8 cellular contexts compared by ENCODE assay signal in the genomic region with DNA sequence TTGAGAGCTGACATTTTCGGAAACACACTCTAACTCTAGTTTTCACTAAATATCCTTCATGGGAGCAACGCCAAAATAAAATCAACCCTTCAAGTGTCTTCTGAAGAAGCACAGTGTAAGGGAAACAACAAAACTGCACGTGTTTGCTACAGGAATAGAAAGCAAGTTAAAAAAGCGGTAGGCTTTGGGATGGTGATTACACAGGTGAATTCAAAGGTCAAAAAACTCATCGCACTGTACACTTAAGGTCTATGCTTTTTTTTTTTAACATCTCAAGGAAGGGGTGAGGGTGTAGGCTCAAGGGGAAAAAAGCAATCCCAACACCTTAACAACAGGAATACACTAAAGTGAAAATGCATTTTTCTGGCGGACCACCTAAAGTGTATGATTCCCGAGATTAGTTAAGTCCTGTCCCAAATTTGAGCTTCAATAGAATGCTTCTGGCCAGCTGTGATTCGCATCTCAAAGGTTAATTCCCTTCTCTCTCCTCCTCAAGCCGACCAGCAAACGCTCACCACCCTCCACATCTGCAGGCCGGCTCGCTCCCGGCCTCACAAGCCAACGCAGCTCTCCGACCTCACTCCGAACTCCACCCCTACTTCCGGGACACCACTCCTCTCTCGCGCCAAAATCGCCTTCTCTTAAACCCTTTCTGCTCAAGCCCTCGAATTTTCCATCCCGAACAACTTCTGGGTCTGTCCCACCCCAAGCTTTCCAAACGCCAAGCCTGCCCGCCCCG. TPM values are rescaled to one million over a fixed set of nuclear protein-coding genes. Genes with fewer than 3 reads are reported as not detected.
DNase-seq lines count a peak whose midpoint lies in the region; ATAC-seq, FAIRE-seq and TF ChIP-seq lines count a peak whose summit lies in the region.

No MANE protein-coding gene starts in this region.

- H2AFZ ChIP-seq in IMR-90 (replicated peaks; ENCODE audit: low read length, poor library complexity) = peak overlapping the region; percentile 52
- H2AFZ ChIP-seq in keratinocyte (ENCODE audit: control insufficient read depth, low read length) = no peak overlapping the region

- peak overlapping the region; percentile 39 for H3K23ac ChIP-seq in IMR-90 (ENCODE audit: low read depth, low read length)

- peak overlapping the region; percentile 79 for H2BK5ac ChIP-seq in IMR-90 (ENCODE audit: low read depth, low read length, poor library complexity, severe bottlenecking)

- FAIRE-seq in keratinocyte (lab: Jason Lieb, UNC) = no peak

- H3K27me3 ChIP-seq in IMR-90 (ENCODE audit: control insufficient read depth, insufficient read depth, low read length) = no peaks in the 10 kb centered on the region
- no peaks in the 10 kb centered on the region for H3K27me3 ChIP-seq in keratinocyte (ENCODE audit: control insufficient read depth, extremely low read depth, insufficient read depth, low read length)

- H4K5ac ChIP-seq in IMR-90 (ENCODE audit: low read depth, low read length) = no peak overlapping the region

- H3K27ac ChIP-seq in IMR-90 (ENCODE audit: insufficient read depth, low read length) (peak overlapping the region; percentile 99), SK-N-MC (no peak overlapping the region), keratinocyte (ENCODE audit: control insufficient read depth, insufficient read depth, low read length) (peak overlapping the region; percentile 89)

- no peak overlapping the region for H4K91ac ChIP-seq in IMR-90 (ENCODE audit: insufficient read depth, low read depth, low read length)

- peaks cover 60% of the 10 kb centered on the region for H4K20me1 ChIP-seq in IMR-90 (ENCODE audit: insufficient read depth, low read length)
- peaks cover 36% of the 10 kb centered on the region for H4K20me1 ChIP-seq in keratinocyte (ENCODE audit: control insufficient read depth, extremely low read depth, insufficient read depth, low read length)

- ATAC-seq in GM21723 (IDR thresholded peaks at IDR 0.05; ENCODE audit: unreplicated experiment) (peak; percentile 44), IMR-90 (ENCODE audit: low read depth) (peak; percentile 50)

- H3K14ac ChIP-seq in IMR-90 (replicated peaks; ENCODE audit: low read depth, low read length) = peak overlapping the region; percentile 39

- H4K8ac ChIP-seq in IMR-90 (ENCODE audit: low read depth in 2 of 2, low read length in 2 of 2) = no peak overlapping the region

- H3K9me1 ChIP-seq in IMR-90 (ENCODE audit: insufficient read depth, low read length) = peaks cover 16% of the 10 kb centered on the region
- H3K9me1 ChIP-seq in keratinocyte (ENCODE audit: control insufficient read depth, extremely low read depth, insufficient read depth, low read length) = peaks cover 4% of the 10 kb centered on the region

- no peak overlapping the region for H2BK20ac ChIP-seq in IMR-90 (ENCODE audit: low read depth, low read length)

- CTCF ChIA-PET in IMR-90 (lab: Yijun Ruan, JAX) = no interaction called here

- H3K4me3 ChIP-seq in IMR-90 (ENCODE audit: insufficient read depth, low read depth, low read length) (peak overlapping the region; percentile 85), SK-N-MC (peak overlapping the region; percentile 98), keratinocyte (ENCODE audit: control insufficient read depth in 2 of 3, extremely low read depth in 1 of 3, insufficient read depth in 2 of 3, low read depth in 1 of 3, low read length in 3 of 3) (peak overlapping the region; percentile 79 to 97 (median 80))

- H2AK5ac ChIP-seq in IMR-90 (ENCODE audit: low read depth, low read length) = no peak overlapping the region

- TF ChIP-seq CTCF in IMR-90 (conservative IDR thresholded peaks at IDR 0.05; ENCODE audit: low read depth, low read length) (no peak), keratinocyte (optimal IDR thresholded peaks at IDR 0.05 in 1 of 3, IDR thresholded peaks at IDR 0.05 in 1 of 3, conservative IDR thresholded peaks at IDR 0.05 in 1 of 3; ENCODE audit: extremely low read depth in 1 of 3, insufficient read depth in 2 of 3, low read length in 3 of 3) (no peak)

- H3K4me2 ChIP-seq in IMR-90 (ENCODE audit: low read depth, low read length) = peak overlapping the region; percentile 95
- H3K4me2 ChIP-seq in keratinocyte (ENCODE audit: control insufficient read depth, extremely low read depth, insufficient read depth, low read depth, low read length) = peak overlapping the region; percentile 84

- no peak for TF ChIP-seq RAD21 in IMR-90 (IDR thresholded peaks at IDR 0.05; ENCODE audit: low read length)

- H2BK15ac ChIP-seq in IMR-90 (ENCODE audit: low read depth, low read length) = no peak overlapping the region

- intact Hi-C loops in IMR-90 (cut with micrococcal nuclease) = loop anchor here (5.0 kb wide), 2 partner anchors 350 to 555 kb away; no protein-coding TSS in a partner anchor

- in situ Hi-C loops in IMR-90 (cut with MboI; ENCODE audit: low sequenced_read_pairs) = no loop called here

- peak overlapping the region; percentile 53; the same call in 1 of the 2 replicates for H3K56ac ChIP-seq in IMR-90 (ENCODE audit: extremely low read depth, insufficient read depth, low read length)

- POLR2A ChIA-PET in IMR-90 (lab: Charles Lee; ENCODE audit: unreplicated experiment) = interaction anchor here (0.6 kb wide), 3 partner anchors 16 to 585 kb away, joined by 3 to 4 read pairs (median 4); no protein-coding TSS in a partner anchor

- H3K9ac ChIP-seq in IMR-90 (ENCODE audit: low read depth, low read length) = peak overlapping the region; percentile 97
- H3K9ac ChIP-seq in SK-N-MC (ENCODE audit: insufficient read length) = peak overlapping the region; percentile 99
- H3K9ac ChIP-seq in keratinocyte (ENCODE audit: control insufficient read depth, extremely low read depth, insufficient read depth, low read length) = peak overlapping the region; percentile 92

- dilution Hi-C loops in IMR-90 (cut with HindIII; ENCODE audit: low sequenced_read_pairs, unreplicated experiment) = no loop called here
- dilution Hi-C loops in keratinocyte (cut with MboI; ENCODE audit: extremely low pct_ligation_motif_present, low sequenced_read_pairs) = no loop called here

- BruUV-seq in IMR-90 (replicated peaks; lab: Mats Ljungman, UMichigan) = no TSS peak

- TF ChIP-seq POLR2A in IMR-90 (IDR thresholded peaks at IDR 0.05; ENCODE audit: low read depth, low read length) = no peak; the same call in 1 of the 2 replicates

- H3K9me3 ChIP-seq in IMR-90 (ENCODE audit: control insufficient read depth, insufficient read depth, low read length) (no peaks in the 10 kb centered on the region), SK-N-MC (ENCODE audit: low read depth, low read length) (no peaks in the 10 kb centered on the region), keratinocyte (ENCODE audit: control insufficient read depth, low read depth, low read length) (no peaks in the 10 kb centered on the region)

- DNase-seq in NCI-H82 (lab: John Stamatoyannopoulos, UW) (peak; percentile 75), NCI-H82 treated with DMSO at 0.1 percent for 48 hours (lab: John Stamatoyannopoulos, UW; ENCODE audit: unreplicated experiment) (no peak), IMR-90 (peak; percentile 62), SK-N-MC (ENCODE audit: low read depth, low spot score) (no peak), cerebellar cortex (ENCODE audit: low spot score) (peak; percentile 29), keratinocyte (ENCODE audit: low read depth, low spot score) (no peak)
- DNase-seq in stimulated activated CD4-positive, alpha-beta T cell treated with anti-CD3 and anti-CD28 coated beads, Interleukin-15, amount 100 ng/mL, for 48 hours (ENCODE audit: low read depth in 2 of 2) = peak; percentile 24 to 34

- H3K18ac ChIP-seq in IMR-90 (ENCODE audit: low read depth, low read length) = no peak overlapping the region

- no peak overlapping the region for H3K4ac ChIP-seq in IMR-90 (ENCODE audit: low read depth, low read length)

- WGBS in IMR-90 (ENCODE audit: extremely low coverage in 2 of 2, insufficient read length in 1 of 2), 2 experiments = 1% methylated on average over 16 of the region's 25 CpGs; no CpG with 5 or more reads in 1 of the 2 experiments

- H3K79me1 ChIP-seq in IMR-90 (ENCODE audit: low read depth in 1 of 2, low read length in 2 of 2) = peaks cover 5 to 25% of the 10 kb centered on the region in 2 experiments; a peak in 3 of 4 replicates

- no peak overlapping the region for H2AK9ac ChIP-seq in IMR-90 (replicated peaks; ENCODE audit: low read depth, low read length, poor library complexity)

- no peak overlapping the region for H2BK120ac ChIP-seq in IMR-90 (ENCODE audit: low read depth, low read length)

- H3K4me1 ChIP-seq in IMR-90 (ENCODE audit: control insufficient read depth, insufficient read depth, low read length) = peaks cover 14% of the 10 kb centered on the region
- H3K4me1 ChIP-seq in keratinocyte (ENCODE audit: control insufficient read depth, extremely low read depth, insufficient read depth, low read length) = peaks cover 36% of the 10 kb centered on the region

- H3K79me2 ChIP-seq in keratinocyte (ENCODE audit: control insufficient read depth, insufficient read depth, low read length) = peaks cover 61% of the 10 kb centered on the region

- H3K36me3 ChIP-seq in IMR-90 (ENCODE audit: control insufficient read depth, insufficient read depth, low read length) (no peaks in the 10 kb centered on the region), SK-N-MC (ENCODE audit: insufficient read depth, low read length) (peaks cover 5% of the 10 kb centered on the region), keratinocyte (ENCODE audit: control insufficient read depth in 2 of 2, extremely low read depth in 1 of 2, insufficient read depth in 2 of 2, low read length in 2 of 2) (no peaks in the 10 kb centered on the region)

RNA-seq across cellular contexts. Expression of a gene that starts 1.1 kb away (rescaled TPM):
- total RNA-seq in IMR-90 (2012; rRNA removed) = 11.1 and 28.1 TPM in 2 replicates
- polyA plus RNA-seq in IMR-90 (2012; rRNA removed) (50.0 and 51.4 TPM in 2 replicates), keratinocyte (33.0 to 96.8 TPM (median 75.8 TPM) in 3 replicates)
- polyA plus RNA-seq in IMR-90 (2012; cell fraction: cytosol; rRNA removed) = 10.8 and 11.3 TPM in 2 replicates
- 142 and 399 TPM in 2 replicates for polyA plus RNA-seq in IMR-90 (2012; cell fraction: nucleus; rRNA removed; ENCODE audit: low replicate concordance)
- polyA plus RNA-seq in keratinocyte (2011; ENCODE audit: low read depth) = 302 TPM
- polyA plus RNA-seq in keratinocyte (2011; cell fraction: cytosol; rRNA removed) = 14.5 and 18.8 TPM in 2 replicates
- 213 and 302 TPM in 2 replicates for polyA plus RNA-seq in keratinocyte (2011; cell fraction: nucleus; rRNA removed)
- 38.4 and 51.4 TPM in 2 replicates for polyA plus RNA-seq in keratinocyte (2012; ENCODE audit: low replicate concordance)
- polyA minus RNA-seq in keratinocyte = 1.2 to 14.4 TPM (median 6.1 TPM) in 3 replicates
- 10.4 TPM for polyA minus RNA-seq in keratinocyte (2011; cell fraction: cytosol; rRNA and poly(A)+ RNA removed)
- polyA minus RNA-seq in keratinocyte (2011; cell fraction: nucleus; rRNA and poly(A)+ RNA removed) = 30.1 and 37.9 TPM in 2 replicates

RNA-seq across cellular contexts. Expression of a gene that starts 31.4 kb away (rescaled TPM):
- total RNA-seq in IMR-90 (2012; rRNA removed) = 5.4 and 6.9 TPM in 2 replicates
- polyA plus RNA-seq in IMR-90 (2012; rRNA removed) (5.9 and 6.0 TPM in 2 replicates), keratinocyte (29.4 to 68.0 TPM (median 38.9 TPM) in 3 replicates)
- polyA plus RNA-seq in IMR-90 (2012; cell fraction: cytosol; rRNA removed) = 3.7 and 4.0 TPM in 2 replicates
- 4.0 and 5.2 TPM in 2 replicates for polyA plus RNA-seq in IMR-90 (2012; cell fraction: nucleus; rRNA removed; ENCODE audit: low replicate concordance)
- 15.9 TPM for polyA plus RNA-seq in keratinocyte (2011; ENCODE audit: low read depth)
- polyA plus RNA-seq in keratinocyte (2011; cell fraction: cytosol; rRNA removed) = 29.4 and 32.8 TPM in 2 replicates
- 74.1 and 79.8 TPM in 2 replicates for polyA plus RNA-seq in keratinocyte (2011; cell fraction: nucleus; rRNA removed)
- polyA plus RNA-seq in keratinocyte (2012; ENCODE audit: low replicate concordance) = 23.1 and 66.7 TPM in 2 replicates
- polyA minus RNA-seq in keratinocyte = 49.3 to 103 TPM (median 57.1 TPM) in 3 replicates
- 43.4 TPM for polyA minus RNA-seq in keratinocyte (2011; cell fraction: cytosol; rRNA and poly(A)+ RNA removed)
- polyA minus RNA-seq in keratinocyte (2011; cell fraction: nucleus; rRNA and poly(A)+ RNA removed) = 64.7 and 91.4 TPM in 2 replicates

Comparison
In these comparisons a context has a peak if more than half of its experiments do, and no peak if none do; other contexts are left out.
1. DNase-seq: peak in NCI-H82 (single experiment), IMR-90 (single experiment), cerebellar cortex (single experiment) and stimulated activated CD4-positive, alpha-beta T cell treated with anti-CD3 and anti-CD28 coated beads, Interleukin-15, amount 100 ng/mL, for 48 hours (2 of 2); none in NCI-H82 treated with DMSO at 0.1 percent for 48 hours (single experiment), SK-N-MC (single experiment) and keratinocyte (single experiment).
2. Peak in every context shown above with its lines, with median percentiles within 50 percentile points of each other: H3K4me3 ChIP-seq and H3K9ac ChIP-seq.